ENCODE assay signal across 8 cellular contexts in the genomic region with DNA sequence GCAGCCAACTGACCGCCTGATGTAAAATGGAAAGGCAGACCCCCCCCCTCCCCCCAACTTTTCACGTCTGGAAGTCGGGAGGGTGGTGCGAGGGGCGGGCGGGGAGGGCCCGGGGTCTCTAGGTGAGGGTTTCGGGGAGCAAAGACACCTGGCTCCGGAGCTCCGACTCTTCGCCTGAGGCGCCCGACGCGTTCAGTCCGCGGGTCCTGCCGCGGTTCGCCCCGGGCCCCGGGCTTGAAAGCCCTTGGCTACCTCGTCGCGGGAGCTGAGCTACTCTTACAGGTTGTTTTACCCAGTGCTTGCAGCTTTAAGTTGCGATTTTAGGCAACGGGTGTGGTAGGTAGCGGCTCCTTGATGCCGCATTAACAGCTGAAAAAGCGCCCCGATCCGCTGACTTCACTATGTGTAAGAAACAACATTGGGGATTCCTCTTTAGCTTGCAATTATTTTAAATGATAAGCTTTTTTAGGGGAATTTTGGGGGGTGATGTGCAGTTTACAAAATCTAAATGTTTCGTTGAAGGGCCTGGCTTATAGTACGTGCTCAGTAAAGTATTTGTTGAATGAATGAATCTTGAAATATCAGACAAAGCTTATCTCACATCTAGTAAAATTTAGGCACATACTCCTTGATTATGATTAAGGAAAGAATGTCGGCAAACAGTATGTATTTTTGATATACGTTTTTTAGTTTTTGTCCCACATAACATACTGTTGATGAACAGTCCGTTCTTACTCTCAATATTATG. TPM values are rescaled to one million over a fixed set of nuclear protein-coding genes. Genes with fewer than 3 reads are reported as not detected.
DNase-seq lines count a peak whose midpoint lies in the region; ATAC-seq and TF ChIP-seq lines count a peak whose summit lies in the region.

No MANE protein-coding gene starts in this region.

- H3K4me1 Mint-ChIP-seq in CD4-positive, alpha-beta T cell (ENCODE audit: low read depth): peaks cover 44% of the 10 kb centered on the region
- H3K4me1 Mint-ChIP-seq in activated T-helper 2 cell treated with anti-CD3 and anti-CD28 coated beads, Interferon-gamma antibody, Interleukin-2, Interleukin-4, amounts not matched to agents 10 μg/mL and 5 μg/mL and 100 μg/mL, durations not matched to agents 14 hours and 24 hours and 36 hours (ENCODE audit: low read depth): peaks cover 32% of the 10 kb centered on the region

- peak overlapping the region; percentile 85 for H3K27ac Mint-ChIP-seq in CD4-positive, alpha-beta T cell
- H3K27ac Mint-ChIP-seq in activated T-helper 2 cell treated with anti-CD3 and anti-CD28 coated beads, Interferon-gamma antibody, Interleukin-2, Interleukin-4, amounts not matched to agents 10 μg/mL and 5 μg/mL and 100 μg/mL, durations not matched to agents 14 hours and 24 hours and 36 hours: peak overlapping the region; percentile 73

- POLR2A ChIA-PET in CD4-positive, alpha-beta T cell (lab: Charles Lee): interaction anchor here (0.6 to 16.0 kb wide), 46 partner anchors 8 to 371 kb away, joined by 3 to 395 read pairs (median 7); partner anchors contain the start of genes HINT1 and LYRM7

- H3K36me3 Mint-ChIP-seq in CD4-positive, alpha-beta T cell (ENCODE audit: low read depth): peaks cover 46% of the 10 kb centered on the region
- peaks cover 36% of the 10 kb centered on the region for H3K36me3 Mint-ChIP-seq in activated T-helper 2 cell treated with anti-CD3 and anti-CD28 coated beads, Interferon-gamma antibody, Interleukin-2, Interleukin-4, amounts not matched to agents 10 μg/mL and 5 μg/mL and 100 μg/mL, durations not matched to agents 14 hours and 24 hours and 36 hours (ENCODE audit: low read depth)

- no peaks in the 10 kb centered on the region for H3K27me3 ChIP-seq in CD4-positive, alpha-beta T cell (ENCODE audit: control insufficient read depth, insufficient read depth, low read length)

- DNase-seq in CD4-positive, alpha-beta T cell: peak in 7 of 10 experiments; percentile 28 to 51 (median 37)
- DNase-seq in NCI-H146 treated with DMSO at 0.1 percent for 48 hours (lab: John Stamatoyannopoulos, UW; ENCODE audit: unreplicated experiment): peak; percentile 11
- DNase-seq in activated T-helper 2 cell treated with anti-CD3 and anti-CD28 coated beads, Interferon-gamma antibody, Interleukin-2, Interleukin-4, amounts not matched to agents 10 μg/mL and 5 μg/mL and 100 μg/mL, durations not matched to agents 14 hours and 24 hours and 36 hours (ENCODE audit: low spot score): no peak
- peak in 1 of 2 donors; percentile 47 for DNase-seq in foreskin fibroblast
- peak in 29 of 56 donors; percentile 6 to 62 (median 52) for DNase-seq in nucleus accumbens (lab: John Stamatoyannopoulos, UW)

- CTCF ChIA-PET in CD4-positive, alpha-beta T cell (lab: Charles Lee): interaction anchor here (0.6 to 4.5 kb wide), 17 partner anchors 10 to 393 kb away, joined by 3 to 48 read pairs (median 3); partner anchors contain the start of gene HINT1

- peak; percentile 8 for ATAC-seq in CD4-positive, alpha-beta T cell (ENCODE audit: poor library complexity)
- ATAC-seq in GM21447 (IDR thresholded peaks at IDR 0.05; ENCODE audit: unreplicated experiment) (peak; percentile 7), HG02840 (IDR thresholded peaks at IDR 0.05; ENCODE audit: low FRiP score, unreplicated experiment) (no peak), HG03520 (IDR thresholded peaks at IDR 0.05; ENCODE audit: unreplicated experiment) (no peak)

- H3K4me3 Mint-ChIP-seq in CD4-positive, alpha-beta T cell: peak overlapping the region; percentile 86
- peak overlapping the region; percentile 79 for H3K4me3 Mint-ChIP-seq in activated T-helper 2 cell treated with anti-CD3 and anti-CD28 coated beads, Interferon-gamma antibody, Interleukin-2, Interleukin-4, amounts not matched to agents 10 μg/mL and 5 μg/mL and 100 μg/mL, durations not matched to agents 14 hours and 24 hours and 36 hours (ENCODE audit: low read depth)

- no peaks in the 10 kb centered on the region for H3K9me3 ChIP-seq in CD4-positive, alpha-beta T cell (ENCODE audit: control insufficient read depth, low read length)

- H3K27ac ChIP-seq in CD4-positive, alpha-beta T cell (ENCODE audit: low read depth, low read length): peak overlapping the region; percentile 95

- no peaks in the 10 kb centered on the region for H3K9me3 Mint-ChIP-seq in CD4-positive, alpha-beta T cell
- no peaks in the 10 kb centered on the region for H3K9me3 Mint-ChIP-seq in activated T-helper 2 cell treated with anti-CD3 and anti-CD28 coated beads, Interferon-gamma antibody, Interleukin-2, Interleukin-4, amounts not matched to agents 10 μg/mL and 5 μg/mL and 100 μg/mL, durations not matched to agents 14 hours and 24 hours and 36 hours

- H3K4me3 ChIP-seq in foreskin fibroblast (ENCODE audit: low read depth in 1 of 2, low read length in 2 of 2): peak overlapping the region; percentile 95 to 99

- H3K27me3 Mint-ChIP-seq in CD4-positive, alpha-beta T cell: no peaks in the 10 kb centered on the region
- no peaks in the 10 kb centered on the region for H3K27me3 Mint-ChIP-seq in activated T-helper 2 cell treated with anti-CD3 and anti-CD28 coated beads, Interferon-gamma antibody, Interleukin-2, Interleukin-4, amounts not matched to agents 10 μg/mL and 5 μg/mL and 100 μg/mL, durations not matched to agents 14 hours and 24 hours and 36 hours (ENCODE audit: low read depth)

- TF ChIP-seq CTCF in CD4-positive, alpha-beta T cell (IDR thresholded peaks at IDR 0.05): no peak
- TF ChIP-seq CTCF in foreskin fibroblast (IDR thresholded peaks at IDR 0.05; ENCODE audit: low read depth, low read length): no peak

- intact Hi-C loops in CD4-positive, alpha-beta T cell (cut with DNase I, micrococcal nuclease): loop anchor here (1.0 to 5.0 kb wide), 6 partner anchors 14 to 118 kb away; partner anchors contain the start of gene LYRM7 (in 1 of the 2)
- intact Hi-C loops in activated T-helper 2 cell treated with anti-CD3 and anti-CD28 coated beads, Interferon-gamma antibody, Interleukin-2, Interleukin-4, amounts not matched to agents 10 μg/mL and 5 μg/mL and 100 μg/mL, durations not matched to agents 14 hours and 24 hours and 36 hours (cut with micrococcal nuclease): loop anchor here (1.0 kb wide), 3 partner anchors 7 to 17 kb away; no protein-coding TSS in a partner anchor

RNA-seq across cellular contexts. Expression of gene CDC42SE2, which starts 0.8 kb away (rescaled TPM):
- 100 to 1,000 TPM; 218 to 230 TPM for total RNA-seq in CD4-positive, alpha-beta T cell
- total RNA-seq in activated T-helper 2 cell treated with anti-CD3 and anti-CD28 coated beads, Interferon-gamma antibody, Interleukin-2, Interleukin-4, amounts not matched to agents 10 μg/mL and 5 μg/mL and 100 μg/mL, durations not matched to agents 14 hours and 24 hours and 36 hours: 89.5 and 91.0 TPM in 2 replicates

Comparison
In these comparisons a context has a peak if more than half of its experiments do, and no peak if none do; other contexts are left out.
1. ATAC-seq: peak in CD4-positive, alpha-beta T cell (single experiment) and GM21447 (single experiment); none in HG02840 (single experiment) and HG03520 (single experiment).